In the genomic region with DNA sequence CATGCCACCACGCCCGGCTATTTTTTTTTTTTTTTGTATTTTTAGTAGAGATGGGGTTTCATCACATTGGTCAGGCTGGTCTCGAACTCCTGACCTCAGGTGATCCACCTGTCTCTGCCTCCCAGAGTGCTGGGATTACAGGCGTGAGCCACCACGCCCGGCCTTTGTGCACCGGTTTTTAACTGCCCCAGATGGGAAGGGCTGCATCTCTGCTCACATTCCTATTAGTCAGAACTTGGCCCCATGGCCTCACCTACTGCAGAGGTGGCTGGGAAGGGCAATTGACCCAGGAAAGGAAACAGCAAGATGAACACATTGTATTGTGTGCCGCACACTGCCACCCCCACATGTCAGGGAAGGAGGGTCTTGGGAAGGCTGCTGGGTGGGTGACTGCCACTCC, we compare ENCODE assay signal across 7 cellular contexts. TPM values are rescaled to one million over a fixed set of nuclear protein-coding genes. Genes with fewer than 3 reads are reported as not detected.
"Had no signal": no experiment of that assay in that cellular context is flagged by ENCODE, and none has a peak within 500 bp of the region (broad histone marks: within the 10 kb centered on the region; RNA-seq: fewer than 3 reads in every experiment).

No MANE protein-coding gene starts in this region.

RNA-seq across cellular contexts. Expression of a gene that starts 19.5 kb away (rescaled TPM):
- total RNA-seq: GM23248, H4, H7, HepG2, HFFc6, HT1080, K562 had no signal
- polyA plus RNA-seq: GM23248, K562 had no signal

RNA-seq across cellular contexts. Expression of a gene that starts 54.0 kb away (rescaled TPM):
- total RNA-seq: GM23248, HFFc6 had no signal
- polyA plus RNA-seq: K562 had no signal
